In the genomic region with DNA sequence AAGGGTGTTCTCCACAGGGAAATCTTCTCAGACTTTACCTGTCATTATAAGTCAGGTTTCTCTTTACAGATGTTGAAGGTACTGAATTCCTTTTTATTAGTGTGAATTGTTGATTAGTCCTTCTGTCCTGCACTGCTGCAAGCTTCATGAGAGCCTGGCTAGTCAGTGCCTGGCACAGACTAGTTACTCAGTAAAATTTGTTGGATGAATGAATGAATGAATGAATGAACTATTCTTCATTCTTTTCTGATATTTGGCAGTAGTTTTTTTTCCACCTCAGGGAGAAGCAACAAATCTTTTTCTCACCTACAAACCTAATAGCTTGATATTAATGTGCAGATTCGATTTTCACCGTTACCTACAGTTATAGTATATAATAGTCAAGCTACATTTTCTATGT, we compare ENCODE assay signal across 6 cellular contexts.
"Had no signal": no experiment of that assay in that cellular context is flagged by ENCODE, and none has a peak within 500 bp of the region (broad histone marks: within the 10 kb centered on the region; RNA-seq: fewer than 3 reads in every experiment).

No MANE protein-coding gene starts in this region.

- H3K9ac ChIP-seq: KMS-11 had no signal

- H3K4me2 ChIP-seq: KMS-11 had no signal

- H3K27ac ChIP-seq: HL-60, KMS-11 had no signal

- DNase-seq: IMR-90, KBM-7, KG1 had no signal

- FAIRE-seq: HTR-8/SVneo had no signal
